In the genomic region with DNA sequence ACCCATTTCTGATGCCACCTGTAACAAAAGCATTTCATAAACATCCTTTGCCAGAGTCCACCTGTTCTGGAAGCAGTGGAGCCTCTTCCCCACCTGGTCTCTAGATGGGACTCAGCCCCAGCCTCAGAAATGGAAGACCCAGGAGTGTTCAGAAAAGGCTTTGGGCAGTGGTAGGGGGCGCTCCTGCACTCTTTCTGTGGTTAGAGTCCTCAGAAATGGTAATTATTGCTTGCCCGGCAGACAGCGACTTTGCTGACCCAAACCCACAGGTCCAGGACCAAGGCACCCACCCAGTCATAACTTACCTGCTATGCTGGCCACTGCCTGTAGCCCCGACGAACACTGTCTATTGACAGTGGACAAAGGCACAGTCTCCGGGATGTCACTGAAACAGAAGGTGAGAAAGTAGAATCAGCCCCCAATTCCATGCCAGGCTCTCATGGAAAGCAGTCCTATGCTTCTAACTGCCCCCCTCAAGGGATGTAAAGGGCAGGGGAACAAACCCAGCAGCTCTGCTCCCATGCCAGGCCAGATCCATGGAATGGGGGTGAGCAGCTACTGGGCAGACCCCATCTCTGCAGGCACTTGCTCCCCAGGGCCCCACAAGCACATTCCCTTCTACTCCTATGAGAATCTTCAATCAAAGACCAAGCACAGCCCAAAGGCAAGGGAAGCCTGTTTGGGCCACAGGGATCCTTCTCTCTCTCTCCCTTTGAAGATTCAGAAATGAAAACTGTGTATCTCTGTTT, we compare ENCODE assay signal across 9 cellular contexts. TPM values are rescaled to one million over a fixed set of nuclear protein-coding genes. Genes with fewer than 3 reads are reported as not detected.
DNase-seq lines count a peak whose midpoint lies in the region; ATAC-seq, FAIRE-seq and TF ChIP-seq lines count a peak whose summit lies in the region.
"Had no signal": no experiment of that assay in that cellular context is flagged by ENCODE, and none has a peak within 500 bp of the region (broad histone marks: within the 10 kb centered on the region; RNA-seq: fewer than 3 reads in every experiment).

No MANE protein-coding gene starts in this region.

- no peak overlapping the region for H3K4me3 Mint-ChIP-seq in endothelial cell (ENCODE audit: unreplicated experiment)

- TF ChIP-seq EP300 in suprapubic skin (IDR thresholded peaks at IDR 0.05): no peak

- H3K4me1 Mint-ChIP-seq in endothelial cell (ENCODE audit: unreplicated experiment): peaks cover 12% of the 10 kb centered on the region

- no peak for ATAC-seq in heart right ventricle
- ATAC-seq in Panc1: no peak
- no peak for ATAC-seq in GM21423 (IDR thresholded peaks at IDR 0.05; ENCODE audit: unreplicated experiment)
- ATAC-seq in gastrocnemius medialis: no peak

- no peak overlapping the region for H3K27ac Mint-ChIP-seq in endothelial cell (ENCODE audit: unreplicated experiment)

- intact Hi-C loops in heart right ventricle (cut with DNase I) (loop anchor here in 6 of 10 donors (10.0 kb wide), 4 partner anchors 113 to 353 kb away; partner anchors contain the start of genes ACVR2B (in 2 of the 6) and XYLB (in 2 of the 6)), Panc1 (cut with micrococcal nuclease; ENCODE audit: unreplicated experiment) (no loop called here), gastrocnemius medialis (cut with DNase I; ENCODE audit: low total_unique reads) (loop anchor here (10.0 kb wide), 3 partner anchors 323 to 1137 kb away; partner anchors contain the start of genes ACVR2B, EPM2AIP1 and MLH1)

- H3K4me1 ChIP-seq in cardiac muscle cell (ENCODE audit: low read depth) (peaks cover 11% of the 10 kb centered on the region), heart right ventricle (peaks cover 0 to 75% (median 46%) of the 10 kb centered on the region in 9 donors), Panc1 (ENCODE audit: control insufficient read depth, insufficient read depth, low read length) (no peaks in the 10 kb centered on the region), suprapubic skin (peaks cover 23% of the 10 kb centered on the region), gastrocnemius medialis (peaks cover 11 to 17% of the 10 kb centered on the region in 2 donors)

- TF ChIP-seq POLR2A in suprapubic skin (IDR thresholded peaks at IDR 0.05) (no peak), gastrocnemius medialis (IDR thresholded peaks at IDR 0.05) (no peak)

- POLR2A ChIA-PET in Panc1 (lab: Charles Lee): no interaction called here

- no peak for FAIRE-seq in RCC 7860 (lab: Jason Lieb, UNC)

- no peaks in the 10 kb centered on the region for H3K9me3 ChIP-seq in cardiac muscle cell (ENCODE audit: low read depth)
- no peaks in the 10 kb centered on the region for H3K9me3 ChIP-seq in heart right ventricle
- no peaks in the 10 kb centered on the region for H3K9me3 ChIP-seq in Panc1 (ENCODE audit: control insufficient read depth, insufficient read depth, low read depth, low read length)
- no peaks in the 10 kb centered on the region for H3K9me3 ChIP-seq in suprapubic skin
- H3K9me3 ChIP-seq in gastrocnemius medialis: no peaks in the 10 kb centered on the region

- peaks cover 4% of the 10 kb centered on the region for H3K27me3 Mint-ChIP-seq in endothelial cell (ENCODE audit: unreplicated experiment)

- peak; percentile 68 for TF ChIP-seq CTCF in cardiac muscle cell (IDR thresholded peaks at IDR 0.05; ENCODE audit: low read depth, low read length)
- peak in 4 of 9 donors; percentile 16 to 42 (median 36) for TF ChIP-seq CTCF in heart right ventricle (IDR thresholded peaks at IDR 0.05)
- TF ChIP-seq CTCF in Panc1 (IDR thresholded peaks at IDR 0.05): peak; percentile 71
- TF ChIP-seq CTCF in endothelial cell (IDR thresholded peaks at IDR 0.05; ENCODE audit: unreplicated experiment): no peak
- no peak for TF ChIP-seq CTCF in suprapubic skin (IDR thresholded peaks at IDR 0.05)
- peak in 1 of 5 experiments; percentile 14 for TF ChIP-seq CTCF in gastrocnemius medialis (IDR thresholded peaks at IDR 0.05 in 4 of 5, conservative IDR thresholded peaks at IDR 0.05 in 1 of 5)

- 68 to 71% methylated on average over 6 of the region's 6 CpGs for WGBS in heart right ventricle, 2 donors
- WGBS in suprapubic skin: 66% methylated on average over 6 of the region's 6 CpGs

- in situ Hi-C loops in Panc1 (cut with HindIII; ENCODE audit: low pct_unique_long_range_greater_than_20kb, low sequenced_read_pairs) (no loop called here), gastrocnemius medialis (cut with MboI; ENCODE audit: low sequenced_read_pairs in 4 of 4) (loop anchor here in 3 of 4 donors (25.0 kb wide), 1 partner anchor 356 kb away; the partner anchor contains the start of gene EXOG (in 3 of the 3))

- H3K27ac ChIP-seq in cardiac muscle cell (no peak overlapping the region), heart right ventricle (peak overlapping the region in 3 of 10 donors; percentile 10 to 62 (median 20)), Panc1 (ENCODE audit: low read length) (no peak overlapping the region), suprapubic skin (no peak overlapping the region), gastrocnemius medialis (no peak overlapping the region)
- H3K27ac ChIP-seq: skin epidermis had no signal

- H3K27me3 ChIP-seq in cardiac muscle cell: no peaks in the 10 kb centered on the region
- H3K27me3 ChIP-seq in heart right ventricle: no peaks in the 10 kb centered on the region
- no peaks in the 10 kb centered on the region for H3K27me3 ChIP-seq in Panc1 (ENCODE audit: control insufficient read depth, insufficient read depth, low read length)
- no peaks in the 10 kb centered on the region for H3K27me3 ChIP-seq in suprapubic skin
- no peaks in the 10 kb centered on the region for H3K27me3 ChIP-seq in gastrocnemius medialis

- no peaks in the 10 kb centered on the region for H3K9me3 Mint-ChIP-seq in endothelial cell (ENCODE audit: unreplicated experiment)

- H3K4me3 ChIP-seq in cardiac muscle cell: no peak overlapping the region
- no peak overlapping the region for H3K4me3 ChIP-seq in heart right ventricle
- H3K4me3 ChIP-seq in Panc1 (ENCODE audit: low read depth in 2 of 2, low read length in 2 of 2): no peak overlapping the region
- no peak overlapping the region for H3K4me3 ChIP-seq in suprapubic skin
- no peak overlapping the region for H3K4me3 ChIP-seq in gastrocnemius medialis
- H3K4me3 ChIP-seq: skin epidermis had no signal

- CTCF ChIA-PET in Panc1 (lab: Charles Lee): no interaction called here

- BruUV-seq in Panc1 (replicated peaks; lab: Mats Ljungman, UMichigan): no TSS peak

- H3K36me3 Mint-ChIP-seq in endothelial cell (ENCODE audit: low read depth, unreplicated experiment): peaks cover 29% of the 10 kb centered on the region

- DNase-seq in cardiac muscle cell (ENCODE audit: low read depth in 1 of 2, low spot score in 1 of 2) (peak; percentile 56 to 59), heart right ventricle (no peak), Panc1 (ENCODE audit: low read depth, low spot score) (no peak), endothelial cell (ENCODE audit: low spot score) (peak; percentile 72), suprapubic skin (ENCODE audit: low spot score in 2 of 2) (peak; percentile 11 to 65), RCC 7860 (ENCODE audit: low spot score) (no peak), gastrocnemius medialis (no peak)

- H3K36me3 ChIP-seq in cardiac muscle cell (peaks cover 32% of the 10 kb centered on the region), heart right ventricle (peaks cover 0 to 89% (median 64%) of the 10 kb centered on the region in 9 donors), Panc1 (ENCODE audit: control insufficient read depth, insufficient read depth, low read length) (peaks cover 5% of the 10 kb centered on the region), suprapubic skin (peaks cover 69% of the 10 kb centered on the region), gastrocnemius medialis (peaks cover 0 to 69% of the 10 kb centered on the region in 2 donors)

RNA-seq across cellular contexts. Expression of gene ACAA1, which starts 5.1 kb away (rescaled TPM):
- total RNA-seq in cardiac muscle cell (62.8 and 63.1 TPM in 2 replicates), heart right ventricle (100 to 1,000 TPM; 102 to 136 (median 117) TPM), Panc1 (2021; ENCODE audit: unreplicated experiment) (52.0 TPM), endothelial cell (ENCODE audit: unreplicated experiment) (71.9 TPM), suprapubic skin (10 to 100 TPM; 29.3 to 54.5 (median 51.4) TPM), gastrocnemius medialis (10 to 100 TPM; 24.5 to 31.2 (median 29.3) TPM)
- polyA plus RNA-seq in cardiac muscle cell (87.9 and 104 TPM in 2 replicates), heart right ventricle (100 to 1,000 TPM in 1 of 2 donors, 10 to 100 TPM in 1; 76.4 to 133 TPM)
- 69.2 TPM for polyA plus RNA-seq in Panc1 (2012; ENCODE audit: insufficient read length)

RNA-seq across cellular contexts. Expression of gene MYD88, which starts 6.7 kb away (rescaled TPM):
- 2.1 and 2.5 TPM in 2 replicates for total RNA-seq in cardiac muscle cell
- polyA plus RNA-seq in cardiac muscle cell: 7.2 and 7.7 TPM in 2 replicates
- total RNA-seq in heart right ventricle: 10 to 100 TPM in 2 of 10 donors, 1 to 10 TPM in 8; 4.2 to 22.3 (median 6.8) TPM
- polyA plus RNA-seq in heart right ventricle: 10 to 100 TPM in 1 of 2 donors, 1 to 10 TPM in 1; 7.1 to 11.1 TPM
- 32.7 TPM for total RNA-seq in Panc1 (2021; ENCODE audit: unreplicated experiment)
- 38.4 TPM for polyA plus RNA-seq in Panc1 (2012; ENCODE audit: insufficient read length)
- total RNA-seq in endothelial cell (ENCODE audit: unreplicated experiment): 51.0 TPM
- total RNA-seq in suprapubic skin: 10 to 100 TPM; 21.6 to 33.2 (median 28.1) TPM
- 1 to 10 TPM; 2.1 to 6.6 (median 3.3) TPM for total RNA-seq in gastrocnemius medialis

RNA-seq across cellular contexts. Expression of gene OXSR1, which starts 33.5 kb away (rescaled TPM):
- total RNA-seq in cardiac muscle cell (24.4 and 34.1 TPM in 2 replicates), heart right ventricle (10 to 100 TPM; 27.3 to 38.4 (median 31.6) TPM), Panc1 (2021; ENCODE audit: unreplicated experiment) (33.2 TPM), endothelial cell (ENCODE audit: unreplicated experiment) (36.0 TPM), suprapubic skin (10 to 100 TPM; 25.4 to 37.4 (median 29.5) TPM), gastrocnemius medialis (10 to 100 TPM; 37.9 to 50.0 (median 43.2) TPM)
- polyA plus RNA-seq in cardiac muscle cell (20.6 and 24.2 TPM in 2 replicates), heart right ventricle (10 to 100 TPM; 13.7 to 15.9 TPM)
- polyA plus RNA-seq in Panc1 (2012; ENCODE audit: insufficient read length): 20.4 TPM

Comparison
In these comparisons a context has a peak if more than half of its experiments do, and no peak if none do; other contexts are left out.
1. DNase-seq: peak in cardiac muscle cell (2 of 2), endothelial cell (single experiment) and suprapubic skin (2 of 2); none in heart right ventricle (0 of 2), Panc1 (single experiment), RCC 7860 (single experiment) and gastrocnemius medialis (0 of 2).
2. CTCF ChIP-seq: peak in cardiac muscle cell (single experiment) and Panc1 (single experiment); none in endothelial cell (single experiment) and suprapubic skin (0 of 2).